ENCODE assay signal across 8 cellular contexts in the genomic region with DNA sequence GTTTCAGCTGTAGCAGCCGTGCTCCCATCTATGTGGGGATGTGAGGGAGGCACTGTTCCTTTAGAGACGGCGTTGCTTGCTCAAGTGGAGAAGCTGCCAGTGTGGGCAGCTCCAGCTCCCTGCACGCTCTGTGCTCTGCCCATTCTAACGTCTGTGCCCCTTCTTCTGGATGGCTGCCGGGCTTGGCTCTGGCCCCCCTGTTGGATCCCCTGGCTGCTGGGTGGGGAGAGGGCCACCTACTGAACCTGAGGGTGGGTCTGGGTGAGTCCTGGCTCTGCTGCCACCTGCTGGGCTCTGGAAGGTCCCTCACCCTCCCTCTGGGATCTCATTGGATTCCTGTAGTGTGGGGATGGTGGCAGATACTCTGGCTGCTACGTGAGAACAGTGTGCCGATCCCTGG. TPM values are rescaled to one million over a fixed set of nuclear protein-coding genes. Genes with fewer than 3 reads are reported as not detected.
DNase-seq lines count a peak whose midpoint lies in the region; ATAC-seq and TF ChIP-seq lines count a peak whose summit lies in the region.

No MANE protein-coding gene starts in this region.

- H3K9me3 ChIP-seq in left lung: no peaks in the 10 kb centered on the region

- H3K27me3 ChIP-seq in left lung: no peaks in the 10 kb centered on the region

- no peak overlapping the region for H3K4me3 Mint-ChIP-seq in stimulated activated naive CD8-positive, alpha-beta T cell treated with anti-CD3 and anti-CD28 coated beads, Interleukin-15, Interleukin-2, amounts not matched to agents 100 ng/mL and 50 ng/mL, for 24 hours

- no peaks in the 10 kb centered on the region for H3K27me3 Mint-ChIP-seq in stimulated activated naive CD8-positive, alpha-beta T cell treated with anti-CD3 and anti-CD28 coated beads, Interleukin-15, Interleukin-2, amounts not matched to agents 100 ng/mL and 50 ng/mL, for 24 hours

- H3K36me3 Mint-ChIP-seq in stimulated activated naive CD8-positive, alpha-beta T cell treated with anti-CD3 and anti-CD28 coated beads, Interleukin-15, Interleukin-2, amounts not matched to agents 100 ng/mL and 50 ng/mL, for 24 hours (ENCODE audit: low read depth): peaks cover 12% of the 10 kb centered on the region

- H3K27ac ChIP-seq in caudate nucleus (ENCODE audit: low read depth, low read length): peak overlapping the region; percentile 79
- no peak overlapping the region for H3K27ac ChIP-seq in left lung

- H3K4me1 ChIP-seq in left lung: peaks cover 17 to 49% of the 10 kb centered on the region in 2 donors

- intact Hi-C loops in left lung (cut with DNase I): no loop called here

- peaks cover 35% of the 10 kb centered on the region for H3K4me1 Mint-ChIP-seq in stimulated activated naive CD8-positive, alpha-beta T cell treated with anti-CD3 and anti-CD28 coated beads, Interleukin-15, Interleukin-2, amounts not matched to agents 100 ng/mL and 50 ng/mL, for 24 hours (ENCODE audit: low read depth)

- peak overlapping the region; percentile 31 for H3K27ac Mint-ChIP-seq in stimulated activated naive CD8-positive, alpha-beta T cell treated with anti-CD3 and anti-CD28 coated beads, Interleukin-15, Interleukin-2, amounts not matched to agents 100 ng/mL and 50 ng/mL, for 24 hours

- ATAC-seq in left lung: peak; percentile 11

- no peak overlapping the region for H3K4me3 ChIP-seq in left lung

- peak; percentile 85 for DNase-seq in D341Med (ENCODE audit: low spot score)
- DNase-seq in HT1080 (ENCODE audit: low read depth): peak; percentile 43
- DNase-seq in T-helper 2 cell: peak in 4 of 5 experiments; percentile 10 to 49 (median 24)
- peak in 55 of 61 donors; percentile 19 to 85 (median 61) for DNase-seq in caudate nucleus (lab: John Stamatoyannopoulos, UW)
- DNase-seq in left lung: no peak
- DNase-seq in NOMO-1 treated with dmso at 0.1 percent for 144 hours (lab: John Stamatoyannopoulos, UW; ENCODE audit: unreplicated experiment): no peak
- no peak for DNase-seq in NCI-H446 treated with DMSO at 0.1 percent for 48 hours (lab: John Stamatoyannopoulos, UW)

- H3K9me3 Mint-ChIP-seq in stimulated activated naive CD8-positive, alpha-beta T cell treated with anti-CD3 and anti-CD28 coated beads, Interleukin-15, Interleukin-2, amounts not matched to agents 100 ng/mL and 50 ng/mL, for 24 hours: no peaks in the 10 kb centered on the region

- TF ChIP-seq CTCF in left lung (IDR thresholded peaks at IDR 0.05): peak; percentile 35 to 40

- peaks cover 0 to 26% of the 10 kb centered on the region in 2 donors for H3K36me3 ChIP-seq in left lung

RNA-seq across cellular contexts. Expression of a gene that starts 5.0 kb away (rescaled TPM):
- 60.1 and 70.6 TPM in 2 replicates for total RNA-seq in HT1080 (2014; rRNA removed; shearing (Covaris generic))
- polyA plus RNA-seq in HT1080 (2015; cell fraction: cytosol; rRNA removed): 82.7 and 86.8 TPM in 2 replicates
- 146 and 159 TPM in 2 replicates for polyA plus RNA-seq in HT1080 (2015; cell fraction: nucleus; rRNA removed)
- 100 to 1,000 TPM; 109 to 116 TPM for total RNA-seq in left lung

RNA-seq across cellular contexts. Expression of a gene that starts 19.2 kb away (rescaled TPM):
- not detected in 2 replicates for total RNA-seq in HT1080 (2014; rRNA removed; shearing (Covaris generic))
- polyA plus RNA-seq in HT1080 (2015; cell fraction: cytosol; rRNA removed): not detected in 2 replicates
- 0.08 TPM in 1 of 2 replicates, not detected in the other for polyA plus RNA-seq in HT1080 (2015; cell fraction: nucleus; rRNA removed)
- total RNA-seq in left lung: under 1 TPM in 1 of 2 donors, not detected in 1; 0.06 TPM

RNA-seq across cellular contexts. Expression of a gene that starts 34.3 kb away (rescaled TPM):
- 4.2 and 4.5 TPM in 2 replicates for total RNA-seq in HT1080 (2014; rRNA removed; shearing (Covaris generic))
- 4.8 and 5.3 TPM in 2 replicates for polyA plus RNA-seq in HT1080 (2015; cell fraction: cytosol; rRNA removed)
- 10.1 and 12.8 TPM in 2 replicates for polyA plus RNA-seq in HT1080 (2015; cell fraction: nucleus; rRNA removed)
- 10 to 100 TPM; 20.8 to 21.4 TPM for total RNA-seq in left lung

RNA-seq across cellular contexts. Expression of a gene that starts 43.1 kb away (rescaled TPM):
- 0.57 TPM in 1 of 2 replicates, not detected in the other for total RNA-seq in HT1080 (2014; rRNA removed; shearing (Covaris generic))
- not detected in 2 replicates for polyA plus RNA-seq in HT1080 (2015; cell fraction: cytosol; rRNA removed)
- polyA plus RNA-seq in HT1080 (2015; cell fraction: nucleus; rRNA removed): not detected in 2 replicates
- not detected for total RNA-seq in left lung

RNA-seq across cellular contexts. Expression of a gene that starts 48.6 kb away (rescaled TPM):
- 0.40 and 1.4 TPM in 2 replicates for total RNA-seq in HT1080 (2014; rRNA removed; shearing (Covaris generic))
- 1.2 and 1.3 TPM in 2 replicates for polyA plus RNA-seq in HT1080 (2015; cell fraction: cytosol; rRNA removed)
- polyA plus RNA-seq in HT1080 (2015; cell fraction: nucleus; rRNA removed): 0.56 and 0.75 TPM in 2 replicates
- total RNA-seq in left lung: 10 to 100 TPM; 11.0 to 25.6 TPM

Comparison
In these comparisons a context has a peak if more than half of its experiments do, and no peak if none do; other contexts are left out.
1. DNase-seq: peak in D341Med (single experiment), HT1080 (single experiment), T-helper 2 cell (4 of 5) and caudate nucleus (55 of 61); none in left lung (0 of 2), NOMO-1 treated with dmso at 0.1 percent for 144 hours (single experiment) and NCI-H446 treated with DMSO at 0.1 percent for 48 hours (single experiment).